In the genomic region with DNA sequence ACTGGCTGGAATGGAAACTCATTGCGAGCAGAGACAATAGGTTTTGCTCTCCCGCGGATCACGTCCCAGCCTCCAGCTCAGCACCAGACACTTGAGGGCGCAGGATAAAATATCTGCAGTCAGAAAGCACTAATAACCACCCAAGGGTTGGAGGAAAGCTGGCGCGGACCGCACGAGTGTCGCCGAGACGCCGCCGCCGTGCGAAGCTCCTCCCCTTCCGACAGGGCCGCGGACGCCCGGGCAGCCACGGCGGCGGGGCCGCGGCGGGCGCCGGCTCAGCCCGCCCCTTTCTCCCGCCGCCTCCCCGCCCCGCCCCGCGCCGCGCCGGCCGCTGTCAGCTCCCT, we compare ENCODE assay signal across 8 cellular contexts. TPM values are rescaled to one million over a fixed set of nuclear protein-coding genes. Genes with fewer than 3 reads are reported as not detected.
A peak's percentile ranks its signal among the peaks of the same experiment; 100 is the strongest.
DNase-seq lines count a peak whose midpoint lies in the region; ATAC-seq, FAIRE-seq and TF ChIP-seq lines count a peak whose summit lies in the region.

A gene with protein sequence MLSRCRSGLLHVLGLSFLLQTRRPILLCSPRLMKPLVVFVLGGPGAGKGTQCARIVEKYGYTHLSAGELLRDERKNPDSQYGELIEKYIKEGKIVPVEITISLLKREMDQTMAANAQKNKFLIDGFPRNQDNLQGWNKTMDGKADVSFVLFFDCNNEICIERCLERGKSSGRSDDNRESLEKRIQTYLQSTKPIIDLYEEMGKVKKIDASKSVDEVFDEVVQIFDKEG (plus strand): TSS at position 213 of the 344 bp plus-strand sequence. CDS start 156 bp downstream, outside the sequence.

- no peaks in the 10 kb centered on the region for H3K27me3 ChIP-seq in NT2/D1 (ENCODE audit: insufficient read depth, insufficient read length)

- H3K4me1 Mint-ChIP-seq in Calu3 (ENCODE audit: low read depth, unreplicated experiment) = peaks cover 19% of the 10 kb centered on the region
- H3K4me1 Mint-ChIP-seq in endothelial cell (ENCODE audit: unreplicated experiment) = peaks cover 19% of the 10 kb centered on the region

- TF ChIP-seq CTCF in Calu3 (IDR thresholded peaks at IDR 0.05; ENCODE audit: unreplicated experiment) (no peak), endothelial cell (IDR thresholded peaks at IDR 0.05; ENCODE audit: unreplicated experiment) (no peak)

- H3K4me3 ChIP-seq in NT2/D1 (ENCODE audit: insufficient read length, low read depth) = peak within 1 kb of the TSS; percentile 92

- H3K4me3 Mint-ChIP-seq in Calu3 (ENCODE audit: low read depth, unreplicated experiment) (no peak within 1 kb of the TSS), endothelial cell (ENCODE audit: unreplicated experiment) (peak within 1 kb of the TSS; percentile 96)

- no peaks in the 10 kb centered on the region for H3K36me3 Mint-ChIP-seq in Calu3 (ENCODE audit: insufficient read depth, unreplicated experiment)
- H3K36me3 Mint-ChIP-seq in endothelial cell (ENCODE audit: low read depth, unreplicated experiment) = peaks cover 5% of the 10 kb centered on the region

- BruUV-seq in Calu3 (replicated peaks; lab: Mats Ljungman, UMichigan) = no TSS peak

- H3K27ac Mint-ChIP-seq in Calu3 (ENCODE audit: unreplicated experiment) (peak within 1 kb of the TSS; percentile 86), endothelial cell (ENCODE audit: unreplicated experiment) (peak within 1 kb of the TSS; percentile 94)

- H3K27me3 Mint-ChIP-seq in Calu3 (ENCODE audit: unreplicated experiment) = no peaks in the 10 kb centered on the region
- peaks cover 3% of the 10 kb centered on the region for H3K27me3 Mint-ChIP-seq in endothelial cell (ENCODE audit: unreplicated experiment)

- DNase-seq in Calu3 (peak; percentile 89), HTR-8/SVneo (ENCODE audit: insufficient read length, low spot score) (peak; percentile 61), NT2/D1 (ENCODE audit: low read depth, low spot score) (peak; percentile 52), endothelial cell (ENCODE audit: low spot score) (peak; percentile 80), midbrain (lab: John Stamatoyannopoulos, UW) (peak; percentile 79)
- peak; percentile 58 for DNase-seq in activated CD8-positive, alpha-beta memory T cell treated with anti-CD3 and anti-CD28 coated beads, Interleukin-2, amount 50 U/mL, for 1 hour (ENCODE audit: extremely low read depth)
- DNase-seq in stimulated activated CD8-positive, alpha-beta memory T cell treated with anti-CD3 and anti-CD28 coated beads, Interleukin-2, amount 100 ng/mL, for 1 hour (ENCODE audit: low read depth in 2 of 2) = peak; percentile 54 to 64

- intact Hi-C loops in Calu3 (cut with micrococcal nuclease; ENCODE audit: unreplicated experiment) = loop anchor here (10.0 kb wide), 1 partner anchor 149 kb away; no protein-coding TSS in a partner anchor

- H3K36me3 ChIP-seq in NT2/D1 (ENCODE audit: insufficient read depth, insufficient read length, low read length) = peaks cover 6% of the 10 kb centered on the region

- CTCF ChIA-PET in Calu3 (lab: Charles Lee) = interaction anchor here (0.7 to 1.6 kb wide), 7 partner anchors 8 to 154 kb away, joined by 3 to 8 read pairs (median 6); a partner anchor contains a TSS

- peaks cover 7% of the 10 kb centered on the region for H3K4me1 ChIP-seq in NT2/D1 (ENCODE audit: insufficient read depth, insufficient read length)

- FAIRE-seq in HTR-8/SVneo (lab: Jason Lieb, UNC) = no peak

- peak within 1 kb of the TSS; percentile 99 for H3K9ac ChIP-seq in NT2/D1 (ENCODE audit: insufficient read length, low read depth)

- no peaks in the 10 kb centered on the region for H3K9me3 ChIP-seq in NT2/D1 (ENCODE audit: insufficient read depth, low read length)

- peak; percentile 76 for ATAC-seq in GM21390 (IDR thresholded peaks at IDR 0.05; ENCODE audit: unreplicated experiment)

- H3K9me3 Mint-ChIP-seq in Calu3 (ENCODE audit: low read depth, unreplicated experiment) (no peaks in the 10 kb centered on the region), endothelial cell (ENCODE audit: unreplicated experiment) (no peaks in the 10 kb centered on the region)

RNA-seq across cellular contexts. Expression of the gene that starts here (rescaled TPM):
- 162 and 170 TPM in 2 replicates for total RNA-seq in Calu3 (2022)
- total RNA-seq in endothelial cell (ENCODE audit: unreplicated experiment) = 53.4 TPM

Comparison
In these comparisons a context has a peak if more than half of its experiments do, and no peak if none do; other contexts are left out.
1. Peak in every context shown above with its lines: DNase-seq, ATAC-seq and H3K4me3 ChIP-seq.